ENCODE assay signal across 8 cellular contexts in genomic region chr2:172806426-172807008, GRCh38.
DNase-seq lines count a peak whose midpoint lies in the region; ATAC-seq, FAIRE-seq and TF ChIP-seq lines count a peak whose summit lies in the region.

No MANE protein-coding gene starts in this region.

- no peak overlapping the region for H3K4me3 Mint-ChIP-seq in effector memory CD8-positive, alpha-beta T cell

- no peak for TF ChIP-seq POLR2A in A549 (IDR thresholded peaks at IDR 0.05; ENCODE audit: low read length)

- FAIRE-seq in A549 (lab: Jason Lieb, UNC), result no peak

- TF ChIP-seq CTCF in A549 (IDR thresholded peaks at IDR 0.05) (peak; percentile 93), GM12874 (IDR thresholded peaks at IDR 0.05; ENCODE audit: insufficient read depth, low read depth, low read length) (peak; percentile 68), smooth muscle cell (IDR thresholded peaks at IDR 0.05; ENCODE audit: borderline replicate concordance, insufficient read depth, poor library complexity, severe bottlenecking) (peak; percentile 90)

- no peaks in the 10 kb centered on the region for H3K79me2 ChIP-seq in smooth muscle cell (ENCODE audit: low read depth)

- WGBS in A549 (ENCODE audit: missing lambda C conversion rate), result 35% methylated on average over 5 of the region's 5 CpGs
- 53% methylated on average over 5 of the region's 5 CpGs for WGBS in smooth muscle cell (ENCODE audit: low lambda C conversion rate)

- H3K27me3 ChIP-seq in adipocyte (replicated peaks; ENCODE audit: control insufficient read depth, insufficient read depth, low read length) (no peaks in the 10 kb centered on the region), smooth muscle cell (ENCODE audit: low read depth) (no peaks in the 10 kb centered on the region)

- peaks cover 18 to 21% of the 10 kb centered on the region in 2 donors for H3K27me3 Mint-ChIP-seq in effector memory CD8-positive, alpha-beta T cell

- H3K9me3 ChIP-seq in A549 (0 out of 3 replicates have a peak, but pooled peaks cover 10% of the 10 kb centered on the region), adipocyte (ENCODE audit: control insufficient read depth, low read length) (peaks cover 8% of the 10 kb centered on the region), smooth muscle cell (replicated peaks; ENCODE audit: low read depth) (no peaks in the 10 kb centered on the region)

- H4K20me1 ChIP-seq in smooth muscle cell (ENCODE audit: low read depth), result no peaks in the 10 kb centered on the region

- peak; percentile 73 to 74; a peak in 5 of 6 replicates for ATAC-seq in A549
- ATAC-seq in left ventricle myocardium superior, result peak; percentile 35
- ATAC-seq in effector memory CD8-positive, alpha-beta T cell (replicated peaks), result no peak

- no peaks in the 10 kb centered on the region for H3K4me1 ChIP-seq in A549
- H3K4me1 ChIP-seq in adipocyte (ENCODE audit: control insufficient read depth, insufficient read depth, low read length), result no peaks in the 10 kb centered on the region
- no peaks in the 10 kb centered on the region for H3K4me1 ChIP-seq in smooth muscle cell (ENCODE audit: low read depth)

- no peaks in the 10 kb centered on the region for H3F3A ChIP-seq in smooth muscle cell (ENCODE audit: low read depth)

- no peaks in the 10 kb centered on the region for H3K4me1 Mint-ChIP-seq in effector memory CD8-positive, alpha-beta T cell (ENCODE audit: low read depth in 2 of 2)

- no peak for TF ChIP-seq EP300 in A549 (IDR thresholded peaks at IDR 0.05)

- H3K4me2 ChIP-seq in A549, result peak overlapping the region; percentile 43; the same call in 1 of the 3 replicates
- no peak overlapping the region for H3K4me2 ChIP-seq in smooth muscle cell

- H3K4me3 ChIP-seq in A549, result no peak overlapping the region
- no peak overlapping the region for H3K4me3 ChIP-seq in adipocyte (ENCODE audit: low read length)
- no peak overlapping the region for H3K4me3 ChIP-seq in smooth muscle cell

- peak; percentile 91 to 95 for TF ChIP-seq RAD21 in A549 (conservative IDR thresholded peaks at IDR 0.05 in 1 of 2, IDR thresholded peaks at IDR 0.05 in 1 of 2)

- CTCF ChIA-PET in A549 (lab: Yijun Ruan, JAX), result interaction anchor here (0.5 to 5.7 kb wide), 54 partner anchors 9 to 1542 kb away, joined by 3 to 74 read pairs (median 4); no protein-coding TSS in a partner anchor

- H3K36me3 ChIP-seq in adipocyte (ENCODE audit: control insufficient read depth, insufficient read depth, low read length, severe bottlenecking), result no peaks in the 10 kb centered on the region
- no peaks in the 10 kb centered on the region for H3K36me3 ChIP-seq in smooth muscle cell (ENCODE audit: low read depth)

- H3K9ac ChIP-seq in adipocyte (ENCODE audit: low read length) (peak overlapping the region; percentile 19), smooth muscle cell (ENCODE audit: low read depth) (no peak overlapping the region)

- no peaks in the 10 kb centered on the region for H3K9me3 Mint-ChIP-seq in effector memory CD8-positive, alpha-beta T cell

- DNase-seq in A549 (ENCODE audit: low read depth in 1 of 2, low spot score in 1 of 2), result peak; percentile 18 to 68
- DNase-seq in NCI-H2171 treated with DMSO at 0.1 percent for 48 hours (lab: John Stamatoyannopoulos, UW), result peak; percentile 85
- peak; percentile 80 for DNase-seq in adipocyte (ENCODE audit: low read depth)
- DNase-seq in left ventricle myocardium superior, result no peak
- no peak for DNase-seq in smooth muscle cell (lab: John Stamatoyannopoulos, UW; ENCODE audit: unreplicated experiment)
- no peak for DNase-seq in NK-92 (lab: John Stamatoyannopoulos, UW; ENCODE audit: unreplicated experiment)
- DNase-seq in effector memory CD8-positive, alpha-beta T cell, result no peak

- intact Hi-C loops in left ventricle myocardium superior (cut with micrococcal nuclease), result loop anchor here (5.0 kb wide), 1 partner anchor 126 kb away; no protein-coding TSS in a partner anchor

- no peak overlapping the region for H3K27ac Mint-ChIP-seq in effector memory CD8-positive, alpha-beta T cell

- POLR2A ChIA-PET in A549 (lab: Yijun Ruan, JAX), result no interaction called here

- no peaks in the 10 kb centered on the region for H3K36me3 Mint-ChIP-seq in effector memory CD8-positive, alpha-beta T cell (ENCODE audit: insufficient read depth)

- H3K27ac ChIP-seq in A549 (no peak overlapping the region), smooth muscle cell (ENCODE audit: low read depth) (no peak overlapping the region)

- peak overlapping the region; percentile 19 for H2AFZ ChIP-seq in smooth muscle cell (ENCODE audit: low read depth)

TF ChIP-seq in A549, 52 proteins besides CTCF, POLR2A, EP300 and RAD21:
- TF ChIP-seq SMC3 (IDR thresholded peaks at IDR 0.05), result peak; percentile 86
- TF ChIP-seq RARB (CRISPR knock-in tag; IDR thresholded peaks at IDR 0.05), result no peak
- TF ChIP-seq CBX2 (IDR thresholded peaks at IDR 0.05; ENCODE audit: borderline replicate concordance, low read depth), result no peak
- TF ChIP-seq GATA3 (IDR thresholded peaks at IDR 0.05; ENCODE audit: borderline replicate concordance), result no peak
- TF ChIP-seq HOXB13 (CRISPR knock-in tag; IDR thresholded peaks at IDR 0.05; ENCODE audit: low read depth), result no peak
- no peak for TF ChIP-seq JUNB (IDR thresholded peaks at IDR 0.05)
- TF ChIP-seq ESRRA (IDR thresholded peaks at IDR 0.05; ENCODE audit: borderline replicate concordance, low read length), result no peak

Comparison
In these comparisons a context has a peak if more than half of its experiments do, and no peak if none do; other contexts are left out.
1. DNase-seq: peak in A549 (2 of 2), NCI-H2171 treated with DMSO at 0.1 percent for 48 hours (single experiment) and adipocyte (single experiment); none in left ventricle myocardium superior (single experiment), smooth muscle cell (single experiment), NK-92 (single experiment) and effector memory CD8-positive, alpha-beta T cell (0 of 3).
2. Peak in every context shown above with its lines, with median percentiles within 50 percentile points of each other: CTCF ChIP-seq.